ENCODE assay signal across 25 cellular contexts in the genomic region with DNA sequence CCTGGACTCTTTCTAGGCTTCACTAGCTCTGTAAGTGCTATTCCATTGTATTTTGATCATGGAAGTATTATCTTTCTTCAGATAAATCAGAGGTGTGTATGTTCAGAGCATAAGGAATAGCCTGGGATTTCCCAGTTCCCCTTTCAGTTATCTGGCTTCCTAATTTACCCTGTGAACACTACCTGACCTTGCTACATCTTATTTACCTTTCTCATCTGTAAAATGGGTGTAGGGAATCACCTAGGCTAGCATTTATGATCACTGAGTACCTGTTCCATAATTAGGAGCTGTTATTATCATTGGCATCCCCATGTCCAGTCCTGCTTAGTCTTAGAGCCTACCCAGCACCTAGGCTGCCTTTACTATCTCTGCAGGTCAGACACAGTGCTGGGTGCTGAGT.
DNase-seq lines count a peak whose midpoint lies in the region; ATAC-seq, FAIRE-seq and TF ChIP-seq lines count a peak whose summit lies in the region.
"Had no signal": no experiment of that assay in that cellular context is flagged by ENCODE, and none has a peak within 500 bp of the region (broad histone marks: within the 10 kb centered on the region; RNA-seq: fewer than 3 reads in every experiment).

No MANE protein-coding gene starts in this region.

- H3K27me3 ChIP-seq in right lobe of liver (no peaks in the 10 kb centered on the region), suprapubic skin (peaks cover 6% of the 10 kb centered on the region)
- H3K27me3 ChIP-seq: MG63 had no signal

- DNase-seq in GM12891 (ENCODE audit: insufficient read length, low spot score) (no peak), coronary artery (ENCODE audit: low spot score) (no peak), right lobe of liver (no peak), suprapubic skin (ENCODE audit: low spot score in 2 of 2) (no peak), NCI-H69 (lab: John Stamatoyannopoulos, UW) (no peak), NCI-H1092 (lab: John Stamatoyannopoulos, UW) (no peak), NCI-H187 (lab: John Stamatoyannopoulos, UW) (no peak)
- DNase-seq in NK-92 treated with Interleukin-12 subunit alpha and Interleukin-12 subunit beta, amount 100 ng/mL, for 24 hours (lab: John Stamatoyannopoulos, UW) = no peak
- DNase-seq: ACHN; activated CD4-positive, alpha-beta T cell treated with anti-CD3 and anti-CD28 coated beads, Interleukin-2, amount 10 ng/mL, durations not matched to agents 24 days and 14 days; C1 segment of cervical spinal cord; Calu3; effector CD8-positive, alpha-beta T cell; glutamatergic neuron; NCI-H1417 treated with DMSO at 0.1 percent for 48 hours; NCI-H510A treated with DMSO at 0.1 percent for 48 hours; stimulated activated CD4-positive, alpha-beta T cell treated with anti-CD3 and anti-CD28 coated beads, Interleukin-4, amount 100 ng/mL, for 1 hour; stimulated activated naive CD4-positive, alpha-beta T cell; T-helper 2 cell had no signal

- TF ChIP-seq POLR2A in GM12891 (IDR thresholded peaks at IDR 0.05; ENCODE audit: low read depth, low read length) (no peak), right lobe of liver (IDR thresholded peaks at IDR 0.05) (no peak), suprapubic skin (IDR thresholded peaks at IDR 0.05) (no peak)

- H3K9me3 ChIP-seq in right lobe of liver = no peaks in the 10 kb centered on the region
- no peaks in the 10 kb centered on the region for H3K9me3 ChIP-seq in suprapubic skin
- H3K9me3 ChIP-seq: MG63, prostate gland had no signal

- no peak for ATAC-seq in right lobe of liver
- ATAC-seq: activated T-helper 17 cell treated with anti-CD3 and anti-CD28 coated beads, Interleukin-2, amount 50 U/mL, for 72 hours had no signal

- H3K4me1 ChIP-seq in right lobe of liver (peaks cover 0 to 38% (median 12%) of the 10 kb centered on the region in 4 donors), suprapubic skin (peaks cover 12% of the 10 kb centered on the region)
- H3K4me1 ChIP-seq: prostate gland had no signal

- FAIRE-seq in GM12891 (lab: Jason Lieb, UNC) = no peak
- FAIRE-seq: H54 had no signal

- H3K36me3 ChIP-seq in right lobe of liver = no peaks in the 10 kb centered on the region
- no peaks in the 10 kb centered on the region for H3K36me3 ChIP-seq in suprapubic skin
- H3K36me3 ChIP-seq: MG63, prostate gland had no signal

- H3K27ac ChIP-seq in coronary artery = peak overlapping the region; percentile 82 to 96
- H3K27ac ChIP-seq in right lobe of liver = peak overlapping the region in 2 of 3 donors; percentile 89 to 92
- H3K27ac ChIP-seq in suprapubic skin = peak overlapping the region; percentile 25
- H3K27ac ChIP-seq: HL-60, prostate gland, SK-N-MC had no signal

- intact Hi-C loops in right lobe of liver (cut with DNase I) = loop anchor here in 1 of 2 donors (10.0 kb wide), 1 partner anchor 164 kb away; no protein-coding TSS in a partner anchor

- TF ChIP-seq EP300 in suprapubic skin (IDR thresholded peaks at IDR 0.05) = no peak

- TF ChIP-seq CTCF in coronary artery (IDR thresholded peaks at IDR 0.05) (no peak), right lobe of liver (IDR thresholded peaks at IDR 0.05) (no peak), suprapubic skin (IDR thresholded peaks at IDR 0.05) (no peak)

- H3K4me3 ChIP-seq in coronary artery (peak overlapping the region; percentile 45), right lobe of liver (no peak overlapping the region), suprapubic skin (no peak overlapping the region)
- H3K4me3 ChIP-seq: MG63, prostate gland, SK-N-MC had no signal

TF ChIP-seq in GM12891, 5 proteins besides CTCF, POLR2A, EP300 and RAD21:
- TF ChIP-seq POLR2AphosphoS5 (IDR thresholded peaks at IDR 0.05; ENCODE audit: low read depth, low read length) = no peak
- TF ChIP-seq TAF1 (IDR thresholded peaks at IDR 0.05; ENCODE audit: low read depth, low read length) = no peak
- peak; percentile 67 for TF ChIP-seq SPI1 (IDR thresholded peaks at IDR 0.05; ENCODE audit: low read depth, low read length)
- TF ChIP-seq POU2F2 (IDR thresholded peaks at IDR 0.05; ENCODE audit: low read depth, low read length) = no peak
- no peak for TF ChIP-seq PAX5 (IDR thresholded peaks at IDR 0.05; ENCODE audit: insufficient read depth, low read length, severe bottlenecking)

Comparison
In these comparisons a context has a peak if more than half of its experiments do, and no peak if none do; other contexts are left out.
1. H3K27ac ChIP-seq: peak in every context shown above with its lines; median percentile 90 in right lobe of liver; 89 in coronary artery; 25 in suprapubic skin.